In the genomic region with DNA sequence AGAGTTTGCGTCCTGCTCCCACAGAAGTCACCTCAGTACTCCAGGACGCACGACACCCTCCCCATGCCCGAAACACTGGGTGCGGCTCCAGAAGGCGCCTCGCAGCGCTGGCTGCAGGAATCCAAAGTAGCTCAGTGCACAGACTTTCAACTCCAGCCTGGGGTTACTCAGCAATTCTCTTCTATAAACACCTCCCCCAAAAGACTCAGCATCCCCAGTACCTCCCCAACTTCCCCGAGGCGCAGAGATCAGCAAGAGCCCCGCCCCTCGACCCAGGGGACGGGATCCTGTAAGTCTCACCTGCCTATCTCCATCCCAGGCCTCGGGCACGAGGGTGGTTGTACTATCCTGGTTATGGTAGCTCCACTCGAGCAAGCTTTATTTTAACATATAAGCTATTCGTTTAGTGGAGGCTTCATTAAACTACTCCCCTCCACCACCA, we compare ENCODE assay signal across 2 cellular contexts.
TF ChIP-seq lines count a peak whose summit lies in the region.

No MANE protein-coding gene starts in this region.

TF ChIP-seq in IMR-90, 13 proteins besides CTCF, POLR2A, EP300 and RAD21 (continued from another document):
- TF ChIP-seq MXI1 (IDR thresholded peaks at IDR 0.05; ENCODE audit: borderline replicate concordance, low read depth, low read length) (no peak), NFE2L2 (IDR thresholded peaks at IDR 0.05; ENCODE audit: low read depth, low read length) (no peak), CHD1 (IDR thresholded peaks at IDR 0.05; ENCODE audit: low read depth, low read length) (no peak), BHLHE40 (IDR thresholded peaks at IDR 0.05; ENCODE audit: low read depth, low read length) (no peak)

TF ChIP-seq in SK-N-SH treated with all-trans-retinoic acid at 6 μM for 48 hours, 23 proteins besides CTCF, POLR2A, EP300 and RAD21 (continued from another document):
- TF ChIP-seq, protein P1, sequence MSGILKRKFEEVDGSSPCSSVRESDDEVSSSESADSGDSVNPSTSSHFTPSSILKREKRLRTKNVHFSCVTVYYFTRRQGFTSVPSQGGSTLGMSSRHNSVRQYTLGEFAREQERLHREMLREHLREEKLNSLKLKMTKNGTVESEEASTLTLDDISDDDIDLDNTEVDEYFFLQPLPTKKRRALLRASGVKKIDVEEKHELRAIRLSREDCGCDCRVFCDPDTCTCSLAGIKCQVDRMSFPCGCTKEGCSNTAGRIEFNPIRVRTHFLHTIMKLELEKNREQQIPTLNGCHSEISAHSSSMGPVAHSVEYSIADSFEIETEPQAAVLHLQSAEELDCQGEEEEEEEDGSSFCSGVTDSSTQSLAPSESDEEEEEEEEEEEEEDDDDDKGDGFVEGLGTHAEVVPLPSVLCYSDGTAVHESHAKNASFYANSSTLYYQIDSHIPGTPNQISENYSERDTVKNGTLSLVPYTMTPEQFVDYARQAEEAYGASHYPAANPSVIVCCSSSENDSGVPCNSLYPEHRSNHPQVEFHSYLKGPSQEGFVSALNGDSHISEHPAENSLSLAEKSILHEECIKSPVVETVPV (CRISPR knock-in tag; IDR thresholded peaks at IDR 0.05), result no peak
- TF ChIP-seq, protein P2, sequence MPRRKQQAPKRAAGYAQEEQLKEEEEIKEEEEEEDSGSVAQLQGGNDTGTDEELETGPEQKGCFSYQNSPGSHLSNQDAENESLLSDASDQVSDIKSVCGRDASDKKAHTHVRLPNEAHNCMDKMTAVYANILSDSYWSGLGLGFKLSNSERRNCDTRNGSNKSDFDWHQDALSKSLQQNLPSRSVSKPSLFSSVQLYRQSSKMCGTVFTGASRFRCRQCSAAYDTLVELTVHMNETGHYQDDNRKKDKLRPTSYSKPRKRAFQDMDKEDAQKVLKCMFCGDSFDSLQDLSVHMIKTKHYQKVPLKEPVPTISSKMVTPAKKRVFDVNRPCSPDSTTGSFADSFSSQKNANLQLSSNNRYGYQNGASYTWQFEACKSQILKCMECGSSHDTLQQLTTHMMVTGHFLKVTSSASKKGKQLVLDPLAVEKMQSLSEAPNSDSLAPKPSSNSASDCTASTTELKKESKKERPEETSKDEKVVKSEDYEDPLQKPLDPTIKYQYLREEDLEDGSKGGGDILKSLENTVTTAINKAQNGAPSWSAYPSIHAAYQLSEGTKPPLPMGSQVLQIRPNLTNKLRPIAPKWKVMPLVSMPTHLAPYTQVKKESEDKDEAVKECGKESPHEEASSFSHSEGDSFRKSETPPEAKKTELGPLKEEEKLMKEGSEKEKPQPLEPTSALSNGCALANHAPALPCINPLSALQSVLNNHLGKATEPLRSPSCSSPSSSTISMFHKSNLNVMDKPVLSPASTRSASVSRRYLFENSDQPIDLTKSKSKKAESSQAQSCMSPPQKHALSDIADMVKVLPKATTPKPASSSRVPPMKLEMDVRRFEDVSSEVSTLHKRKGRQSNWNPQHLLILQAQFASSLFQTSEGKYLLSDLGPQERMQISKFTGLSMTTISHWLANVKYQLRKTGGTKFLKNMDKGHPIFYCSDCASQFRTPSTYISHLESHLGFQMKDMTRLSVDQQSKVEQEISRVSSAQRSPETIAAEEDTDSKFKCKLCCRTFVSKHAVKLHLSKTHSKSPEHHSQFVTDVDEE (CRISPR knock-in tag; IDR thresholded peaks at IDR 0.05), result no peak
- no peak for TF ChIP-seq BACH2 (CRISPR knock-in tag; IDR thresholded peaks at IDR 0.05; ENCODE audit: borderline replicate concordance)
- TF ChIP-seq, protein P3, sequence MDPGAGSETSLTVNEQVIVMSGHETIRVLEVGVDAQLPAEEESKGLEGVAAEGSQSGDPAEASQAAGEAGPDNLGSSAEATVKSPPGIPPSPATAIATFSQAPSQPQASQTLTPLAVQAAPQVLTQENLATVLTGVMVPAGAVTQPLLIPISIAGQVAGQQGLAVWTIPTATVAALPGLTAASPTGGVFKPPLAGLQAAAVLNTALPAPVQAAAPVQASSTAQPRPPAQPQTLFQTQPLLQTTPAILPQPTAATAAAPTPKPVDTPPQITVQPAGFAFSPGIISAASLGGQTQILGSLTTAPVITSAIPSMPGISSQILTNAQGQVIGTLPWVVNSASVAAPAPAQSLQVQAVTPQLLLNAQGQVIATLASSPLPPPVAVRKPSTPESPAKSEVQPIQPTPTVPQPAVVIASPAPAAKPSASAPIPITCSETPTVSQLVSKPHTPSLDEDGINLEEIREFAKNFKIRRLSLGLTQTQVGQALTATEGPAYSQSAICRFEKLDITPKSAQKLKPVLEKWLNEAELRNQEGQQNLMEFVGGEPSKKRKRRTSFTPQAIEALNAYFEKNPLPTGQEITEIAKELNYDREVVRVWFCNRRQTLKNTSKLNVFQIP (CRISPR knock-in tag; IDR thresholded peaks at IDR 0.05; ENCODE audit: borderline replicate concordance, low read depth), result no peak
- TF ChIP-seq ZNF8 (CRISPR knock-in tag; IDR thresholded peaks at IDR 0.05), result no peak
- TF ChIP-seq ISL1 (CRISPR knock-in tag; IDR thresholded peaks at IDR 0.05), result no peak
- TF ChIP-seq, protein P4, sequence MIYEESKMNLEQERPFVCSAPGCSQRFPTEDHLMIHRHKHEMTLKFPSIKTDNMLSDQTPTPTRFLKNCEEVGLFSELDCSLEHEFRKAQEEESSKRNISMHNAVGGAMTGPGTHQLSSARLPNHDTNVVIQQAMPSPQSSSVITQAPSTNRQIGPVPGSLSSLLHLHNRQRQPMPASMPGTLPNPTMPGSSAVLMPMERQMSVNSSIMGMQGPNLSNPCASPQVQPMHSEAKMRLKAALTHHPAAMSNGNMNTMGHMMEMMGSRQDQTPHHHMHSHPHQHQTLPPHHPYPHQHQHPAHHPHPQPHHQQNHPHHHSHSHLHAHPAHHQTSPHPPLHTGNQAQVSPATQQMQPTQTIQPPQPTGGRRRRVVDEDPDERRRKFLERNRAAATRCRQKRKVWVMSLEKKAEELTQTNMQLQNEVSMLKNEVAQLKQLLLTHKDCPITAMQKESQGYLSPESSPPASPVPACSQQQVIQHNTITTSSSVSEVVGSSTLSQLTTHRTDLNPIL (CRISPR knock-in tag; IDR thresholded peaks at IDR 0.05; ENCODE audit: low read depth), result no peak
- TF ChIP-seq PPARA (CRISPR knock-in tag; IDR thresholded peaks at IDR 0.05; ENCODE audit: borderline replicate concordance), result no peak
- no peak for TF ChIP-seq ZFP30 (CRISPR knock-in tag; IDR thresholded peaks at IDR 0.05)
- TF ChIP-seq GLIS3 (CRISPR knock-in tag; IDR thresholded peaks at IDR 0.05), result no peak
- TF ChIP-seq TOX (CRISPR knock-in tag; IDR thresholded peaks at IDR 0.05; ENCODE audit: borderline replicate concordance), result no peak
- no peak for TF ChIP-seq RARB (CRISPR knock-in tag; IDR thresholded peaks at IDR 0.05)
- TF ChIP-seq SNAI2 (CRISPR knock-in tag; IDR thresholded peaks at IDR 0.05), result no peak
